10 cellular contexts compared by ENCODE assay signal in the genomic region with DNA sequence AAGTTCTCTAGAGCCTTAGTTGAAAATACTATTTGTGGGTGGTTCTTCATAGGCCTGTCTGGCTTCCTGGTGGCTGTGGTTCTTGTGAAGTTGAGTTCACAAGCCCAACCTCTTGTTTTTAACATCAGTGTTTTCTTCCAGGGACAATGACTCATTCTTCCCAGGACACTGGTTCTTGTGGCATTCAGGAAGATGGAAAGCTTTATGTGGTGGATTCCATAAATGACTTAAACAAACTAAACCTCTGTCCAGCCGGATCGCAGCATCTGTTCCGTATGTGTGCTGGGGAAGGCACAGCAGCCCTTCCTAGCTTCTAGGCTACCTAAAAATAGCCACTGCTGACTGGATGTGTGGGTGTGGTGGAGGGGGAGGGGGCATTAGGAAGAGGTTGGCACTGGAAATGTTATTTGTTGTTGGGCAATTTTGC. TPM values are rescaled to one million over a fixed set of nuclear protein-coding genes. Genes with fewer than 3 reads are reported as not detected.
DNase-seq lines count a peak whose midpoint lies in the region; ATAC-seq and TF ChIP-seq lines count a peak whose summit lies in the region.
"Had no signal": no experiment of that assay in that cellular context is flagged by ENCODE, and none has a peak within 500 bp of the region (broad histone marks: within the 10 kb centered on the region; RNA-seq: fewer than 3 reads in every experiment).

No MANE protein-coding gene starts in this region.

- H3K27ac Mint-ChIP-seq in CD4-positive, alpha-beta T cell = no peak overlapping the region
- H3K27ac Mint-ChIP-seq: stimulated activated effector memory CD8-positive, alpha-beta T cell treated with anti-CD3 and anti-CD28 coated beads, Interleukin-12 subunit alpha, Interleukin-12 subunit beta, amount 100 ng/mL, for 72 hours had no signal

- peak; percentile 50 for ATAC-seq in SK-N-SH treated with all-trans-retinoic acid at 6 μM for 48 hours
- no peak for ATAC-seq in CD4-positive, alpha-beta T cell (ENCODE audit: poor library complexity)
- ATAC-seq in GM21528 (IDR thresholded peaks at IDR 0.05; ENCODE audit: low FRiP score, unreplicated experiment) = no peak
- ATAC-seq: stimulated activated effector memory CD8-positive, alpha-beta T cell treated with anti-CD3 and anti-CD28 coated beads, Interleukin-12 subunit alpha, Interleukin-12 subunit beta, amount 100 ng/mL, for 72 hours had no signal

- no peaks in the 10 kb centered on the region for H3K36me3 ChIP-seq in rectal smooth muscle tissue (ENCODE audit: control insufficient read depth, insufficient read depth, low read length)

- H3K4me1 ChIP-seq in rectal smooth muscle tissue (ENCODE audit: control insufficient read depth, insufficient read depth, low read length) = peaks cover 26% of the 10 kb centered on the region

- no peaks in the 10 kb centered on the region for H3K27me3 Mint-ChIP-seq in CD4-positive, alpha-beta T cell

- peak; percentile 98 for DNase-seq in EH (ENCODE audit: low read depth)
- DNase-seq in fibroblast of the conjunctiva (ENCODE audit: low read depth) = peak; percentile 57
- no peak for DNase-seq in NCI-H146 (lab: John Stamatoyannopoulos, UW)
- DNase-seq in CD4-positive, alpha-beta T cell = no peak
- no peak for DNase-seq in GM19240 (ENCODE audit: insufficient read length, low spot score)
- DNase-seq: GOT3 had no signal

- no peaks in the 10 kb centered on the region for H3K36me3 Mint-ChIP-seq in CD4-positive, alpha-beta T cell (ENCODE audit: low read depth)
- H3K36me3 Mint-ChIP-seq: stimulated activated effector memory CD8-positive, alpha-beta T cell treated with anti-CD3 and anti-CD28 coated beads, Interleukin-12 subunit alpha, Interleukin-12 subunit beta, amount 100 ng/mL, for 72 hours had no signal

- POLR2A ChIA-PET in CD4-positive, alpha-beta T cell (lab: Charles Lee) = interaction anchor here (0.9 to 1.6 kb wide), 2 partner anchors 24 to 34 kb away, joined by 3 to 5 read pairs; partner anchors contain the start of gene IFRD1

- no peak overlapping the region for H3K4me3 Mint-ChIP-seq in CD4-positive, alpha-beta T cell
- H3K4me3 Mint-ChIP-seq: stimulated activated effector memory CD8-positive, alpha-beta T cell treated with anti-CD3 and anti-CD28 coated beads, Interleukin-12 subunit alpha, Interleukin-12 subunit beta, amount 100 ng/mL, for 72 hours had no signal

- intact Hi-C loops in CD4-positive, alpha-beta T cell (cut with DNase I, micrococcal nuclease) = no loop called here

- H3K9ac ChIP-seq in rectal smooth muscle tissue (ENCODE audit: low read length) = no peak overlapping the region

- CTCF ChIA-PET in CD4-positive, alpha-beta T cell (lab: Charles Lee) = no interaction called here

- H3K9me3 Mint-ChIP-seq in CD4-positive, alpha-beta T cell = no peaks in the 10 kb centered on the region
- H3K9me3 Mint-ChIP-seq: stimulated activated effector memory CD8-positive, alpha-beta T cell treated with anti-CD3 and anti-CD28 coated beads, Interleukin-12 subunit alpha, Interleukin-12 subunit beta, amount 100 ng/mL, for 72 hours had no signal

- H3K27ac ChIP-seq in rectal smooth muscle tissue (ENCODE audit: low read depth, low read length) = peak overlapping the region; percentile 62
- no peak overlapping the region for H3K27ac ChIP-seq in CD4-positive, alpha-beta T cell (ENCODE audit: low read depth, low read length)

- no peaks in the 10 kb centered on the region for H3K27me3 ChIP-seq in rectal smooth muscle tissue (ENCODE audit: control insufficient read depth, insufficient read depth, low read length)
- H3K27me3 ChIP-seq in CD4-positive, alpha-beta T cell (ENCODE audit: control insufficient read depth, insufficient read depth, low read length) = no peaks in the 10 kb centered on the region

- peaks cover 11% of the 10 kb centered on the region for H3K4me1 Mint-ChIP-seq in CD4-positive, alpha-beta T cell (ENCODE audit: low read depth)
- H3K4me1 Mint-ChIP-seq: stimulated activated effector memory CD8-positive, alpha-beta T cell treated with anti-CD3 and anti-CD28 coated beads, Interleukin-12 subunit alpha, Interleukin-12 subunit beta, amount 100 ng/mL, for 72 hours had no signal

- H3K4me3 ChIP-seq in rectal smooth muscle tissue (ENCODE audit: low read length) = no peak overlapping the region

- H3K9me3 ChIP-seq in CD4-positive, alpha-beta T cell (ENCODE audit: control insufficient read depth, low read length) = no peaks in the 10 kb centered on the region

- no peak for TF ChIP-seq CTCF in CD4-positive, alpha-beta T cell (IDR thresholded peaks at IDR 0.05)

TF ChIP-seq in SK-N-SH treated with all-trans-retinoic acid at 6 μM for 48 hours, 23 proteins besides CTCF, POLR2A, EP300 and RAD21:
- TF ChIP-seq TCF4 (CRISPR knock-in tag; IDR thresholded peaks at IDR 0.05; ENCODE audit: borderline replicate concordance) (no peak), ZC3H10 (CRISPR knock-in tag; IDR thresholded peaks at IDR 0.05) (0 out of 2 replicates have a peak, but pooled peaks have one; percentile 10), SNAI2 (CRISPR knock-in tag; IDR thresholded peaks at IDR 0.05) (no peak), ARNTL (CRISPR knock-in tag; IDR thresholded peaks at IDR 0.05; ENCODE audit: borderline replicate concordance, low read depth) (no peak), PATZ1 (CRISPR knock-in tag; IDR thresholded peaks at IDR 0.05; ENCODE audit: borderline replicate concordance) (no peak), RARB (CRISPR knock-in tag; IDR thresholded peaks at IDR 0.05) (no peak), ZFP3 (CRISPR knock-in tag; IDR thresholded peaks at IDR 0.05) (peak; percentile 74; the same call in 1 of the 2 replicates), ZNF565 (CRISPR knock-in tag; conservative IDR thresholded peaks at IDR 0.05; ENCODE audit: low read depth) (no peak), CREB5 (CRISPR knock-in tag; IDR thresholded peaks at IDR 0.05; ENCODE audit: low read depth) (no peak)
TF ChIP-seq in SK-N-SH treated with all-trans-retinoic acid at 6 μM for 48 hours: peak in this region for 2.

RNA-seq across cellular contexts. Expression of gene LSMEM1, which starts 3.9 kb away (rescaled TPM):
- 1 to 10 TPM; 1.0 to 1.3 TPM for total RNA-seq in CD4-positive, alpha-beta T cell

RNA-seq across cellular contexts. Expression of gene IFRD1, which starts 34.4 kb away (rescaled TPM):
- total RNA-seq in CD4-positive, alpha-beta T cell = 100 to 1,000 TPM; 198 to 205 TPM

Comparison
In these comparisons a context has a peak if more than half of its experiments do, and no peak if none do; other contexts are left out.
1. DNase-seq: peak in EH (single experiment) and fibroblast of the conjunctiva (single experiment); none in NCI-H146 (single experiment), CD4-positive, alpha-beta T cell (0 of 10) and GM19240 (single experiment).